ENCODE assay signal across 1 cellular context in genomic region chr2:217357886-217358620, GRCh38.
TF ChIP-seq lines count a peak whose summit lies in the region.

No MANE protein-coding gene starts in this region.

TF ChIP-seq in WTC11, 78 proteins besides CTCF, POLR2A, EP300 and RAD21 (continued from another document):
- TF ChIP-seq STAT6 (CRISPR knock-in tag; conservative IDR thresholded peaks at IDR 0.05; ENCODE audit: low read depth) (no peak), NR3C1 (CRISPR knock-in tag; conservative IDR thresholded peaks at IDR 0.05; ENCODE audit: low read depth) (no peak), ELF4 (CRISPR knock-in tag; IDR thresholded peaks at IDR 0.05; ENCODE audit: low read depth) (no peak), ARID4B (CRISPR knock-in tag; IDR thresholded peaks at IDR 0.05; ENCODE audit: borderline replicate concordance) (no peak), PREB (CRISPR knock-in tag; IDR thresholded peaks at IDR 0.05; ENCODE audit: borderline replicate concordance) (no peak), USF1 (CRISPR knock-in tag; IDR thresholded peaks at IDR 0.05) (no peak), ERG (CRISPR knock-in tag; IDR thresholded peaks at IDR 0.05) (no peak), IRF2 (CRISPR knock-in tag; IDR thresholded peaks at IDR 0.05; ENCODE audit: borderline replicate concordance, low read depth) (no peak), ESRRA (CRISPR knock-in tag; IDR thresholded peaks at IDR 0.05; ENCODE audit: borderline replicate concordance) (no peak), ZNF263 (CRISPR knock-in tag; IDR thresholded peaks at IDR 0.05; ENCODE audit: low read depth) (no peak), HMGXB4 (CRISPR knock-in tag; IDR thresholded peaks at IDR 0.05) (no peak)
